Comparison of ENCODE assay signal across 8 cellular contexts in the genomic region with DNA sequence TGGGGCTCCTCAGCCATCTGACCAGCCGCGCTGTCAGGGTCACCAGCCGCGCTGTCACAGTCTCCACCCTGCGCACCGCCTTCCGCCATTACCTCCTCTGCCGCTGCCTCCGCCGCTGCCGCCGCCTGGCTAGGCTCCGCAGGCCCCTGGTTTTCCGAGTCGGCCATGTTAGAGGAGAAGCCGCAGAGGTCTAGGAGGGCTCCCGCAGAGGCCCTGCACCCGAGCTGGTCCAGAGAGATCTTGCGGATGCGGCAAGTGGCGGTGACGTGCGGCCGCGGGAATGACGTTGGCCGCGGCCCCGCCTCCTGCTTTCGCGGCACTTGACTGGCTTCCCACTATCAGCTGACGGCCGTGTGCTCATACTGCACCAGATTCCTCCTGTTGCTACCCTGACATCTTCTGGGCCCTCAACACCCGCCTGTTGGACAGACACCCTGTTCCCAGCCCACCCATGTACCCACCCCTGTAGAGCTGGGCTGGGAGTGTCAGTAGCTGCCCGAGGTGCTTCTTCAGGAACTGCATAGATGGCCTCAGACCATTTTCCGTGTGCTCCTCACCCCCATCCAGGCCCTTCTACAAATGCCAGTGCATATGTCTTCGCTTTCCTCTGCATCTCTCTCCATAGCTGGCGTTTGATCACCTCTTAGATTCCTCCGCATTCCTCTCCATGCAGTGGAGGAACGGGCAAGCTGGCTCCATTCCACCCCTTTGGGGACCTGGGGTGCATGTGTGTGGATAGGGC. TPM values are rescaled to one million over a fixed set of nuclear protein-coding genes. Genes with fewer than 3 reads are reported as not detected.
A peak's percentile ranks its signal among the peaks of the same experiment; 100 is the strongest.
DNase-seq lines count a peak whose midpoint lies in the region; ATAC-seq and TF ChIP-seq lines count a peak whose summit lies in the region.

A gene with protein sequence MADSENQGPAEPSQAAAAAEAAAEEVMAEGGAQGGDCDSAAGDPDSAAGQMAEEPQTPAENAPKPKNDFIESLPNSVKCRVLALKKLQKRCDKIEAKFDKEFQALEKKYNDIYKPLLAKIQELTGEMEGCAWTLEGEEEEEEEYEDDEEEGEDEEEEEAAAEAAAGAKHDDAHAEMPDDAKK (minus strand): TSS at position 242 of the 742 bp plus-strand sequence. CDS start 75 bp downstream, at position 167.

- peaks cover 18% of the 10 kb centered on the region for H3K4me1 Mint-ChIP-seq in activated naive CD4-positive, alpha-beta T cell treated with anti-CD3 and anti-CD28 coated beads, Interleukin-2, amount 50 U/mL, for 24 hours
- peaks cover 5% of the 10 kb centered on the region for H3K4me1 Mint-ChIP-seq in type B pancreatic cell (ENCODE audit: unreplicated experiment)

- DNase-seq in AG08396 (ENCODE audit: low spot score) (peak; percentile 72), SJSA1 (ENCODE audit: low read depth in 1 of 2, low spot score in 2 of 2) (peak; percentile 50 to 56), Right ventricle myocardium inferior (ENCODE audit: missing footprints) (peak; percentile 83), type B pancreatic cell (ENCODE audit: extremely low spot score, unreplicated experiment) (no peak)

- H3K9me3 Mint-ChIP-seq in activated naive CD4-positive, alpha-beta T cell treated with anti-CD3 and anti-CD28 coated beads, Interleukin-2, amount 50 U/mL, for 24 hours = no peaks in the 10 kb centered on the region
- no peaks in the 10 kb centered on the region for H3K9me3 Mint-ChIP-seq in type B pancreatic cell

- TF ChIP-seq CTCF in parathyroid adenoma (IDR thresholded peaks at IDR 0.05) = no peak
- TF ChIP-seq CTCF in type B pancreatic cell (conservative IDR thresholded peaks at IDR 0.05) = no peak

- H3K27ac ChIP-seq in SJSA1 = peak within 1 kb of the TSS; percentile 44; the same call in 1 of the 2 replicates
- no peak within 1 kb of the TSS for H3K27ac ChIP-seq in parathyroid adenoma

- peaks cover 3% of the 10 kb centered on the region for H3K36me3 Mint-ChIP-seq in activated naive CD4-positive, alpha-beta T cell treated with anti-CD3 and anti-CD28 coated beads, Interleukin-2, amount 50 U/mL, for 24 hours
- peaks cover 4% of the 10 kb centered on the region for H3K36me3 Mint-ChIP-seq in type B pancreatic cell

- ATAC-seq in GM19328 (IDR thresholded peaks at IDR 0.05; ENCODE audit: unreplicated experiment) = peak; percentile 97
- peak; percentile 94 for ATAC-seq in HG03469 (IDR thresholded peaks at IDR 0.05; ENCODE audit: unreplicated experiment)
- peak; percentile 87 for ATAC-seq in Right ventricle myocardium inferior

- H3K4me3 Mint-ChIP-seq in activated naive CD4-positive, alpha-beta T cell treated with anti-CD3 and anti-CD28 coated beads, Interleukin-2, amount 50 U/mL, for 24 hours = peak within 1 kb of the TSS; percentile 91
- peak within 1 kb of the TSS; percentile 88 for H3K4me3 Mint-ChIP-seq in type B pancreatic cell

- H3K36me3 ChIP-seq in SJSA1 (no peaks in the 10 kb centered on the region), parathyroid adenoma (ENCODE audit: control insufficient read depth, insufficient read depth, low read length) (no peaks in the 10 kb centered on the region)

- H3K27me3 Mint-ChIP-seq in activated naive CD4-positive, alpha-beta T cell treated with anti-CD3 and anti-CD28 coated beads, Interleukin-2, amount 50 U/mL, for 24 hours = no peaks in the 10 kb centered on the region
- no peaks in the 10 kb centered on the region for H3K27me3 Mint-ChIP-seq in type B pancreatic cell

- peak within 1 kb of the TSS; percentile 66 for H3K4me2 ChIP-seq in parathyroid adenoma (ENCODE audit: low read length)

- H3K79me2 ChIP-seq in parathyroid adenoma = no peaks in the 10 kb centered on the region

- peak within 1 kb of the TSS; percentile 79 for H3K27ac Mint-ChIP-seq in activated naive CD4-positive, alpha-beta T cell treated with anti-CD3 and anti-CD28 coated beads, Interleukin-2, amount 50 U/mL, for 24 hours
- H3K27ac Mint-ChIP-seq in type B pancreatic cell = peak within 1 kb of the TSS; percentile 83

- H3K4me1 ChIP-seq in SJSA1 (replicated peaks) (peaks cover 7% of the 10 kb centered on the region; the same call in 1 of the 2 replicates), parathyroid adenoma (no peaks in the 10 kb centered on the region)

- intact Hi-C loops in Right ventricle myocardium inferior (cut with DNase I) = no loop called here

- H3K4me3 ChIP-seq in SJSA1 = peak within 1 kb of the TSS; percentile 64
- H3K4me3 ChIP-seq in parathyroid adenoma (ENCODE audit: low read depth, low read length) = peak within 1 kb of the TSS; percentile 69

- H3K27me3 ChIP-seq in SJSA1 (replicated peaks) (no peaks in the 10 kb centered on the region), parathyroid adenoma (ENCODE audit: control insufficient read depth, insufficient read depth, low read length) (no peaks in the 10 kb centered on the region)

- no peak within 1 kb of the TSS for H3K9ac ChIP-seq in parathyroid adenoma

- H2AFZ ChIP-seq in parathyroid adenoma = no peak within 1 kb of the TSS

- H3K9me3 ChIP-seq in SJSA1 (replicated peaks) = no peaks in the 10 kb centered on the region
- H3K9me3 ChIP-seq in parathyroid adenoma (ENCODE audit: control insufficient read depth, low read length) = no peaks in the 10 kb centered on the region

RNA-seq across cellular contexts. Expression of the gene that starts here (rescaled TPM):
- total RNA-seq in SJSA1 (2014; rRNA removed; shearing (Covaris generic)) = 1.5 and 5.5 TPM in 2 replicates
- total RNA-seq in Right ventricle myocardium inferior (2.4 TPM), type B pancreatic cell (ENCODE audit: low replicate concordance) (3.7 and 5.2 TPM in 2 replicates)
